Comparison of ENCODE assay signal across 1 cellular context in genomic region chr1:205244383-205244782, GRCh38.
TF ChIP-seq lines count a peak whose summit lies in the region.

No MANE protein-coding gene starts in this region.

TF ChIP-seq in GM12878, 131 proteins besides CTCF, POLR2A, EP300 and RAD21:
- no peak for TF ChIP-seq ZBTB40 (IDR thresholded peaks at IDR 0.05; ENCODE audit: borderline replicate concordance)
